In genomic region chr10:121494296-121494695, GRCh38 we compare ENCODE assay signal across 26 cellular contexts.
"Had no signal": no experiment of that assay in that cellular context is flagged by ENCODE, and none has a peak within 500 bp of the region (broad histone marks: within the 10 kb centered on the region; RNA-seq: fewer than 3 reads in every experiment).

No MANE protein-coding gene starts in this region.

- DNase-seq: activated CD4-positive, alpha-beta T cell treated with anti-CD3 and anti-CD28 coated beads for 4 hours; activated CD8-positive, alpha-beta memory T cell treated with anti-CD3 and anti-CD28 coated beads, Interleukin-2, amount 50 U/mL, for 4 hours; activated CD8-positive, alpha-beta T cell treated with anti-CD3 and anti-CD28 coated beads for 36 hours; activated gamma-delta T cell treated with Interleukin-2 at 50 U/mL for 16 hours; activated naive CD4-positive, alpha-beta T cell treated with anti-CD3 and anti-CD28 coated beads, Interleukin-2, amount 10 ng/mL, durations not matched to agents 7 days and 5 days; activated naive CD8-positive, alpha-beta T cell treated with anti-CD3 and anti-CD28 coated beads for 36 hours; activated T-cell treated with anti-CD3 and anti-CD28 coated beads, Interleukin-2, amount 50 U/mL, for 72 hours; aorta; MM.1S; NCI-H1105; NCI-H1436; NCI-H1694 treated with DMSO at 0.1 percent for 48 hours; NCI-H2029 treated with DMSO at 0.1 percent for 48 hours; NCI-H510A treated with DMSO at 0.1 percent for 48 hours; NCI-H69; NK-92 treated with Interleukin-12 subunit alpha and Interleukin-12 subunit beta, amount 100 ng/mL, for 24 hours; Peyer's patch; Right ventricle myocardium superior; SJCRH30; SK-N-SH; T-helper 1 cell; WERI-Rb-1 had no signal

- H3K36me3 Mint-ChIP-seq: activated naive CD4-positive, alpha-beta T cell treated with anti-CD3 and anti-CD28 coated beads, Interleukin-2, amount 10 ng/mL, durations not matched to agents 7 days and 5 days; activated naive CD8-positive, alpha-beta T cell treated with anti-CD3 and anti-CD28 coated beads for 36 hours had no signal

- FAIRE-seq: bronchial epithelial cell had no signal

- H3K4me1 Mint-ChIP-seq: activated naive CD4-positive, alpha-beta T cell treated with anti-CD3 and anti-CD28 coated beads, Interleukin-2, amount 10 ng/mL, durations not matched to agents 7 days and 5 days; activated naive CD8-positive, alpha-beta T cell treated with anti-CD3 and anti-CD28 coated beads for 36 hours had no signal

- H3K27ac Mint-ChIP-seq: activated CD8-positive, alpha-beta T cell treated with anti-CD3 and anti-CD28 coated beads for 36 hours; activated naive CD4-positive, alpha-beta T cell treated with anti-CD3 and anti-CD28 coated beads, Interleukin-2, amount 10 ng/mL, durations not matched to agents 7 days and 5 days; activated naive CD8-positive, alpha-beta T cell treated with anti-CD3 and anti-CD28 coated beads for 36 hours; activated T-cell treated with anti-CD3 and anti-CD28 coated beads, Interleukin-2, amount 50 U/mL, for 72 hours; activated T-helper 2 cell treated with anti-CD3 and anti-CD28 coated beads, Interferon-gamma antibody, Interleukin-2, Interleukin-4, amounts not matched to agents 10 μg/mL and 5 μg/mL and 100 μg/mL, durations not matched to agents 14 hours and 24 hours and 36 hours had no signal

- H3K9me3 Mint-ChIP-seq: activated CD8-positive, alpha-beta T cell treated with anti-CD3 and anti-CD28 coated beads for 36 hours; activated naive CD8-positive, alpha-beta T cell treated with anti-CD3 and anti-CD28 coated beads for 36 hours; activated T-helper 2 cell treated with anti-CD3 and anti-CD28 coated beads, Interferon-gamma antibody, Interleukin-2, Interleukin-4, amounts not matched to agents 10 μg/mL and 5 μg/mL and 100 μg/mL, durations not matched to agents 14 hours and 24 hours and 36 hours had no signal

- H3K9me3 ChIP-seq: Peyer's patch, SJCRH30 had no signal

- ATAC-seq: activated CD4-positive, CD25-positive, alpha-beta regulatory T cell treated with anti-CD3 and anti-CD28 coated beads, Interleukin-2, amount 50 U/mL, for 24 hours; activated CD8-positive, alpha-beta T cell treated with anti-CD3 and anti-CD28 coated beads for 36 hours; activated T-cell treated with anti-CD3 and anti-CD28 coated beads, Interleukin-2, amount 50 U/mL, for 72 hours had no signal

- H3K4me3 Mint-ChIP-seq: activated CD8-positive, alpha-beta T cell treated with anti-CD3 and anti-CD28 coated beads for 36 hours; activated naive CD4-positive, alpha-beta T cell treated with anti-CD3 and anti-CD28 coated beads, Interleukin-2, amount 10 ng/mL, durations not matched to agents 7 days and 5 days; activated naive CD8-positive, alpha-beta T cell treated with anti-CD3 and anti-CD28 coated beads for 36 hours; activated T-cell treated with anti-CD3 and anti-CD28 coated beads, Interleukin-2, amount 50 U/mL, for 72 hours had no signal

- H3K36me3 ChIP-seq: Peyer's patch had no signal

- H3K27me3 ChIP-seq: Peyer's patch, SJCRH30 had no signal

- H3K4me3 ChIP-seq: Peyer's patch, SJCRH30 had no signal

- H3K27ac ChIP-seq: Peyer's patch, RWPE1, SJCRH30, WERI-Rb-1 had no signal

- H3K27me3 Mint-ChIP-seq: activated naive CD4-positive, alpha-beta T cell treated with anti-CD3 and anti-CD28 coated beads, Interleukin-2, amount 10 ng/mL, durations not matched to agents 7 days and 5 days; activated naive CD8-positive, alpha-beta T cell treated with anti-CD3 and anti-CD28 coated beads for 36 hours had no signal

- H3K4me1 ChIP-seq: Peyer's patch had no signal
